ENCODE assay signal across 8 cellular contexts in the genomic region with DNA sequence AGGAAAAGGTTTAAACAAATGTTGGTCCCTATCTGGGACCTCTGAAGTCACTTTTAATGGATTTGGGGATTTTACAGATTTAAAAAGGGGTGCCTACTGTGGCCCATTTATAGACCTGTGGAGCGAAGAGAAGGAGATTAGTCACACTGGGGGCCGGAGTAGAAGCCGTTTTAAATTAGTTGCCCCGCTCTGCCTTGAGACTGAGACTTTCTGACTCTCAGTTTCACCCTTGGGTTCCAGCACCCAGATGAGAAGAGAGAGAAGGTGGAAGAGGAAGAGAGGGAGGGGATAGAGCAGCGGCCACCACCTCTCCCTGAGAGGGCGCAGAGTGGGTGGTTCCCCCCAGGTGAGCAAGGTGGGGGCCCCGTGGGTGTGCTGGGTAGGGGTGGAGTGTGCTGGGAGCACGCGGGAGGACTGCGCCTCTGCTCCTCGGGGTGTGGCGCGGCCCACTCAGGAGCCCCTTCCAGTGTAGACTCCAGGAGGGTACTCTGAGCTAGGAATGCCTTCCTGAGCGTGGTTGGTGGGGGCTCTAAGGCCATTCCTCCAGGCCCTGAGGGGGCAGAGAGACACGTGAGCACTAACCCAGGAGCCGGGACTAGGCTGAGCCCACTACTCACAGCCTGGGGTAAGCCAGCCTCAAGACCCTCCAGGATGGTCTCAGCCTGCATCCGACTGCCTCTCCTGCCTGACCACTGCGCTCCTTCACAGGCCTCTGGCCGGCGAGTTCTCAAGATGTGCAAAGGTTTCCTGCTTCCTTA. TPM values are rescaled to one million over a fixed set of nuclear protein-coding genes. Genes with fewer than 3 reads are reported as not detected.
DNase-seq lines count a peak whose midpoint lies in the region; ATAC-seq and TF ChIP-seq lines count a peak whose summit lies in the region.

No MANE protein-coding gene starts in this region.

- H3K9me3 ChIP-seq in SJCRH30 (replicated peaks), result no peaks in the 10 kb centered on the region

- peak overlapping the region; percentile 56 for H3K4me3 ChIP-seq in SJCRH30
- peak overlapping the region; percentile 43 for H3K4me3 ChIP-seq in retinal pigment epithelial cell (ENCODE audit: low read length)

- no peaks in the 10 kb centered on the region for H3K36me3 ChIP-seq in SJCRH30

- peak overlapping the region; percentile 71 for H3K4me3 Mint-ChIP-seq in T-helper 2 cell treated with Interferon-gamma antibody and Interleukin-4, amounts not matched to agents 5 μg/mL and 100 μg/mL, for 36 hours

- peaks cover 4% of the 10 kb centered on the region for H3K4me1 ChIP-seq in SJCRH30
- H3K4me1 ChIP-seq in foreskin keratinocyte, result no peaks in the 10 kb centered on the region

- no peak overlapping the region for H3K27ac Mint-ChIP-seq in T-helper 2 cell treated with Interferon-gamma antibody and Interleukin-4, amounts not matched to agents 5 μg/mL and 100 μg/mL, for 36 hours

- no peaks in the 10 kb centered on the region for H3K9me3 Mint-ChIP-seq in T-helper 2 cell treated with Interferon-gamma antibody and Interleukin-4, amounts not matched to agents 5 μg/mL and 100 μg/mL, for 36 hours

- H3K4me1 Mint-ChIP-seq in T-helper 2 cell treated with Interferon-gamma antibody and Interleukin-4, amounts not matched to agents 5 μg/mL and 100 μg/mL, for 36 hours (ENCODE audit: low read depth), result peaks cover 5% of the 10 kb centered on the region

- H3K27ac ChIP-seq in SJCRH30, result no peak overlapping the region
- H3K27ac ChIP-seq in foreskin keratinocyte, result no peak overlapping the region

- no peak for TF ChIP-seq CTCF in foreskin keratinocyte (conservative IDR thresholded peaks at IDR 0.05)
- TF ChIP-seq CTCF in retinal pigment epithelial cell (conservative IDR thresholded peaks at IDR 0.05; ENCODE audit: low read depth, low read length), result no peak

- H3K27me3 ChIP-seq in SJCRH30 (no peaks in the 10 kb centered on the region; the same call in 1 of the 2 replicates), foreskin keratinocyte (peaks cover 53% of the 10 kb centered on the region)

- ATAC-seq in foreskin keratinocyte (peak; percentile 9), HG03354 (IDR thresholded peaks at IDR 0.05; ENCODE audit: poor library complexity, severe bottlenecking, unreplicated experiment) (no peak)

- peaks cover 20% of the 10 kb centered on the region for H3K27me3 Mint-ChIP-seq in T-helper 2 cell treated with Interferon-gamma antibody and Interleukin-4, amounts not matched to agents 5 μg/mL and 100 μg/mL, for 36 hours (ENCODE audit: low read depth)

- no peak for DNase-seq in T-helper 2 cell treated with Interferon-gamma antibody and Interleukin-4, amounts not matched to agents 5 μg/mL and 100 μg/mL, for 36 hours (ENCODE audit: low spot score)
- DNase-seq in T-helper 2 cell (no peak), SJCRH30 (no peak), foreskin keratinocyte (no peak), retinal pigment epithelial cell (ENCODE audit: low read depth) (no peak), SKM-1 treated with dmso at 0.1 percent for 144 hours (lab: John Stamatoyannopoulos, UW; ENCODE audit: unreplicated experiment) (no peak), Ammon's horn (ENCODE audit: low spot score) (no peak)

- no peaks in the 10 kb centered on the region for H3K36me3 Mint-ChIP-seq in T-helper 2 cell treated with Interferon-gamma antibody and Interleukin-4, amounts not matched to agents 5 μg/mL and 100 μg/mL, for 36 hours (ENCODE audit: low read depth)

RNA-seq across cellular contexts. Expression of a gene that starts 32.6 kb away (rescaled TPM):
- 0.58 and 1.4 TPM in 2 replicates for total RNA-seq in SJCRH30 (2014; rRNA removed; shearing (Covaris generic))
- 0.41 and 0.42 TPM in 2 replicates for total RNA-seq in foreskin keratinocyte
- 0.88 and 1.7 TPM in 2 replicates for polyA plus RNA-seq in foreskin keratinocyte
